ENCODE assay signal across 8 cellular contexts in genomic region chr19:48630289-48631036, GRCh38. TPM values are rescaled to one million over a fixed set of nuclear protein-coding genes. Genes with fewer than 3 reads are reported as not detected.
DNase-seq lines count a peak whose midpoint lies in the region; ATAC-seq and TF ChIP-seq lines count a peak whose summit lies in the region.

No MANE protein-coding gene starts in this region.

- H3K36me3 Mint-ChIP-seq in osteocyte (ENCODE audit: unreplicated experiment), result peaks cover 7% of the 10 kb centered on the region

- DNase-seq in SW480 (ENCODE audit: low spot score) (peak; percentile 64), cardiac muscle cell (ENCODE audit: low read depth in 1 of 2, low spot score in 1 of 2) (peak; percentile 53 to 85), osteocyte (ENCODE audit: extremely low spot score, unreplicated experiment) (no peak)

- no peaks in the 10 kb centered on the region for H3K9me3 ChIP-seq in BLaER1 treated with 17β-estradiol and CSF1 and Interleukin-3, amounts not matched to agents 10 nM and 100 nM (replicated peaks in 1 of 11)
- H3K9me3 ChIP-seq in cardiac muscle cell (ENCODE audit: low read depth), result no peaks in the 10 kb centered on the region

- peak overlapping the region; percentile 92 for H3K27ac Mint-ChIP-seq in osteocyte (ENCODE audit: unreplicated experiment)

- peaks cover 0 to 37% (median 13%) of the 10 kb centered on the region in 11 experiments; a peak in 9 of 22 replicates for H4K20me1 ChIP-seq in BLaER1 treated with 17β-estradiol and CSF1 and Interleukin-3, amounts not matched to agents 10 nM and 100 nM

- peaks cover 60% of the 10 kb centered on the region for H3K4me1 Mint-ChIP-seq in osteocyte (ENCODE audit: unreplicated experiment)

- H3K27ac ChIP-seq in BLaER1 treated with 17β-estradiol and CSF1 and Interleukin-3, amounts not matched to agents 10 nM and 100 nM, result peak overlapping the region in 10 of 11 experiments; percentile 39 to 99 (median 94); a peak in 20 of 22 replicates
- H3K27ac ChIP-seq in cardiac muscle cell, result no peak overlapping the region

- TF ChIP-seq CTCF in cardiac muscle cell (IDR thresholded peaks at IDR 0.05; ENCODE audit: low read depth, low read length) (no peak), osteocyte (IDR thresholded peaks at IDR 0.05) (peak; percentile 45)

- H3K9ac ChIP-seq in BLaER1 treated with 17β-estradiol and CSF1 and Interleukin-3, amounts not matched to agents 10 nM and 100 nM, result peak overlapping the region; percentile 35 to 88 (median 66); a peak in 21 of 22 replicates

- peaks cover 36 to 73% (median 57%) of the 10 kb centered on the region in 11 experiments for H3K36me3 ChIP-seq in BLaER1 treated with 17β-estradiol and CSF1 and Interleukin-3, amounts not matched to agents 10 nM and 100 nM
- no peaks in the 10 kb centered on the region for H3K36me3 ChIP-seq in cardiac muscle cell

- ATAC-seq in HG03439 (IDR thresholded peaks at IDR 0.05; ENCODE audit: unreplicated experiment) (no peak), HG03565 (IDR thresholded peaks at IDR 0.05; ENCODE audit: unreplicated experiment) (no peak), GM19395 (IDR thresholded peaks at IDR 0.05; ENCODE audit: unreplicated experiment) (no peak), GM18502 (IDR thresholded peaks at IDR 0.05; ENCODE audit: poor library complexity, unreplicated experiment) (no peak)

- H3K4me3 ChIP-seq in BLaER1 treated with 17β-estradiol and CSF1 and Interleukin-3, amounts not matched to agents 10 nM and 100 nM, result peak overlapping the region in 7 of 10 experiments; percentile 0 to 61 (median 15); a peak in 10 of 20 replicates
- no peak overlapping the region for H3K4me3 ChIP-seq in cardiac muscle cell

- no peaks in the 10 kb centered on the region for H3K9me3 Mint-ChIP-seq in osteocyte (ENCODE audit: unreplicated experiment)

- H3K27me3 Mint-ChIP-seq in osteocyte (ENCODE audit: unreplicated experiment), result no peaks in the 10 kb centered on the region

- no peaks in the 10 kb centered on the region for H3K27me3 ChIP-seq in BLaER1 treated with 17β-estradiol and CSF1 and Interleukin-3, amounts not matched to agents 10 nM and 100 nM
- no peaks in the 10 kb centered on the region for H3K27me3 ChIP-seq in cardiac muscle cell

- H3K4me1 ChIP-seq in BLaER1 treated with 17β-estradiol and CSF1 and Interleukin-3, amounts not matched to agents 10 nM and 100 nM, result peaks cover 52 to 69% (median 57%) of the 10 kb centered on the region in 10 experiments
- peaks cover 12% of the 10 kb centered on the region for H3K4me1 ChIP-seq in cardiac muscle cell (ENCODE audit: low read depth)

- H3K4me2 ChIP-seq in BLaER1 treated with 17β-estradiol and CSF1 and Interleukin-3, amounts not matched to agents 10 nM and 100 nM, result peak overlapping the region; percentile 95 to 99 (median 98)

- H3K4me3 Mint-ChIP-seq in osteocyte (ENCODE audit: unreplicated experiment), result peak overlapping the region; percentile 60

RNA-seq across cellular contexts. Expression of gene DBP, which starts 6.7 kb away (rescaled TPM):
- total RNA-seq in cardiac muscle cell (16.0 and 30.0 TPM in 2 replicates), osteocyte (18.5 and 20.3 TPM in 2 replicates)
- 23.3 and 41.6 TPM in 2 replicates for polyA plus RNA-seq in cardiac muscle cell

RNA-seq across cellular contexts. Expression of gene SPHK2, which starts 11.2 kb away (rescaled TPM):
- total RNA-seq in cardiac muscle cell (21.3 and 22.5 TPM in 2 replicates), osteocyte (34.4 and 34.7 TPM in 2 replicates)
- 18.5 and 25.3 TPM in 2 replicates for polyA plus RNA-seq in cardiac muscle cell

RNA-seq across cellular contexts. Expression of gene RPL18, which starts 11.5 kb away (rescaled TPM):
- total RNA-seq in cardiac muscle cell, result 3,285 and 3,429 TPM in 2 replicates
- polyA plus RNA-seq in cardiac muscle cell, result 692 and 838 TPM in 2 replicates
- total RNA-seq in osteocyte, result 1,287 and 1,310 TPM in 2 replicates

RNA-seq across cellular contexts. Expression of gene CA11, which starts 15.5 kb away (rescaled TPM):
- total RNA-seq in cardiac muscle cell, result 11.9 and 15.6 TPM in 2 replicates
- polyA plus RNA-seq in cardiac muscle cell, result 26.3 and 30.7 TPM in 2 replicates
- total RNA-seq in osteocyte, result 34.2 and 40.7 TPM in 2 replicates

RNA-seq across cellular contexts. Expression of gene FAM83E, which starts 15.6 kb away (rescaled TPM):
- total RNA-seq in cardiac muscle cell (0.60 and 1.6 TPM in 2 replicates), osteocyte (1.1 and 1.3 TPM in 2 replicates)
- polyA plus RNA-seq in cardiac muscle cell, result not detected in 2 replicates
